8 cellular contexts compared by ENCODE assay signal in genomic region chr5:64166201-64166959, GRCh38. TPM values are rescaled to one million over a fixed set of nuclear protein-coding genes. Genes with fewer than 3 reads are reported as not detected.
DNase-seq lines count a peak whose midpoint lies in the region; ATAC-seq, FAIRE-seq and TF ChIP-seq lines count a peak whose summit lies in the region.

No MANE protein-coding gene starts in this region.

- H2BK5ac ChIP-seq in mesenchymal stem cell (ENCODE audit: low read depth, low read length, poor library complexity, severe bottlenecking) = no peak overlapping the region

- peak overlapping the region; percentile 44 for H3K9ac ChIP-seq in mesenchymal stem cell (ENCODE audit: low read length)

- H3K4me2 ChIP-seq in A549 (peak overlapping the region; percentile 89), mesenchymal stem cell (ENCODE audit: low read length, poor library complexity, severe bottlenecking) (peak overlapping the region; percentile 99)

- H3K14ac ChIP-seq in mesenchymal stem cell (ENCODE audit: low read length in 2 of 2) = peak overlapping the region in 1 of 2 experiments; percentile 36

- H3K27ac Mint-ChIP-seq in dendritic cell treated with granulocyte-macrophage colony-stimulating factor and Interleukin-4, amounts not matched to agents 40 ng/mL and 50 ng/mL, for 4 days = no peak overlapping the region

- no peaks in the 10 kb centered on the region for H3K9me3 Mint-ChIP-seq in dendritic cell treated with granulocyte-macrophage colony-stimulating factor and Interleukin-4, amounts not matched to agents 40 ng/mL and 50 ng/mL, for 4 days

- H3K23ac ChIP-seq in mesenchymal stem cell (ENCODE audit: low read length in 2 of 2) = no peak overlapping the region

- peak overlapping the region; percentile 67 for H2BK15ac ChIP-seq in mesenchymal stem cell (ENCODE audit: low read depth, poor library complexity, severe bottlenecking)

- H3K79me1 ChIP-seq in mesenchymal stem cell (replicated peaks; ENCODE audit: low read length, poor library complexity, severe bottlenecking) = no peaks in the 10 kb centered on the region

- peak overlapping the region; percentile 17 for H3K4me3 Mint-ChIP-seq in dendritic cell treated with granulocyte-macrophage colony-stimulating factor and Interleukin-4, amounts not matched to agents 40 ng/mL and 50 ng/mL, for 4 days

- no peaks in the 10 kb centered on the region for H3K4me1 ChIP-seq in A549
- H3K4me1 ChIP-seq in mesenchymal stem cell (ENCODE audit: control insufficient read depth, insufficient read depth, low read depth, low read length) = peaks cover 7% of the 10 kb centered on the region
- H3K4me1 ChIP-seq in uterus = no peaks in the 10 kb centered on the region

- no peak overlapping the region for H3K4ac ChIP-seq in mesenchymal stem cell (ENCODE audit: low read depth in 1 of 2, low read length in 2 of 2)

- H2BK120ac ChIP-seq in mesenchymal stem cell (ENCODE audit: low read depth, low read length) = peak overlapping the region; percentile 5

- H2AFZ ChIP-seq in mesenchymal stem cell (ENCODE audit: low read depth, low read length) = peak overlapping the region; percentile 83

- no peak for TF ChIP-seq CTCF in A549 (IDR thresholded peaks at IDR 0.05)
- no peak for TF ChIP-seq CTCF in uterus (IDR thresholded peaks at IDR 0.05)

- H3K27me3 ChIP-seq in mesenchymal stem cell (ENCODE audit: control insufficient read depth in 1 of 2, insufficient read depth in 1 of 2, low read length in 2 of 2) (peaks cover 0 to 7% of the 10 kb centered on the region in 2 experiments), uterus (no peaks in the 10 kb centered on the region)

- H4K91ac ChIP-seq in mesenchymal stem cell (ENCODE audit: low read length) = peak overlapping the region; percentile 15

- H3K4me3 ChIP-seq in A549 (peak overlapping the region; percentile 54), mesenchymal stem cell (ENCODE audit: insufficient read depth in 1 of 2, low read depth in 1 of 2, low read length in 2 of 2) (peak overlapping the region; percentile 77 to 87), uterus (peak overlapping the region; percentile 56 to 85)

- H3K27ac ChIP-seq in A549 = peak overlapping the region; percentile 21 to 69; a peak in 5 of 6 replicates
- no peak overlapping the region for H3K27ac ChIP-seq in mesenchymal stem cell (ENCODE audit: low read length, poor library complexity, severe bottlenecking)
- peak overlapping the region; percentile 82 to 90 for H3K27ac ChIP-seq in uterus

- intact Hi-C loops in dendritic cell treated with granulocyte-macrophage colony-stimulating factor and Interleukin-4, amounts not matched to agents 40 ng/mL and 50 ng/mL, for 4 days (cut with micrococcal nuclease) = no loop called here
- intact Hi-C loops in uterus (cut with DNase I; ENCODE audit: low total_unique reads) = no loop called here

- TF ChIP-seq EP300 in A549 (IDR thresholded peaks at IDR 0.05) = no peak

- TF ChIP-seq RAD21 in A549 (conservative IDR thresholded peaks at IDR 0.05 in 1 of 2, IDR thresholded peaks at IDR 0.05 in 1 of 2) = no peak

- H2AK5ac ChIP-seq in mesenchymal stem cell (ENCODE audit: low read length, severe bottlenecking) = no peak overlapping the region

- CTCF ChIA-PET in A549 (lab: Yijun Ruan, JAX) = interaction anchor here (1.2 to 1.9 kb wide), 2 partner anchors 19 to 42 kb away, joined by 4 read pairs; no protein-coding TSS in a partner anchor

- no peaks in the 10 kb centered on the region for H3K36me3 ChIP-seq in mesenchymal stem cell (ENCODE audit: control insufficient read depth in 1 of 2, insufficient read depth in 2 of 2, low read depth in 1 of 2, low read length in 2 of 2)
- no peaks in the 10 kb centered on the region for H3K36me3 ChIP-seq in uterus

- H2BK12ac ChIP-seq in mesenchymal stem cell (ENCODE audit: low read length in 2 of 2) = no peak overlapping the region

- WGBS in A549 (ENCODE audit: missing lambda C conversion rate) = 31% methylated on average over 17 of the region's 23 CpGs
- WGBS in mesenchymal stem cell = 0% methylated on average over 10 of the region's 23 CpGs

- H3K27me3 Mint-ChIP-seq in dendritic cell treated with granulocyte-macrophage colony-stimulating factor and Interleukin-4, amounts not matched to agents 40 ng/mL and 50 ng/mL, for 4 days = peaks cover 41% of the 10 kb centered on the region

- H3K18ac ChIP-seq in mesenchymal stem cell (ENCODE audit: low read depth in 1 of 2, low read length in 2 of 2) = no peak overlapping the region

- FAIRE-seq in A549 (lab: Jason Lieb, UNC) = no peak

- ATAC-seq in A549 = peak in 1 of 2 experiments; percentile 71; a peak in 4 of 6 replicates
- peak; percentile 6 for ATAC-seq in HG02840 (IDR thresholded peaks at IDR 0.05; ENCODE audit: low FRiP score, unreplicated experiment)
- ATAC-seq in GM21528 (IDR thresholded peaks at IDR 0.05; ENCODE audit: low FRiP score, unreplicated experiment) = no peak

- no peak for TF ChIP-seq POLR2A in A549 (IDR thresholded peaks at IDR 0.05; ENCODE audit: low read length)
- no peak for TF ChIP-seq POLR2A in uterus (IDR thresholded peaks at IDR 0.05)

- H4K8ac ChIP-seq in mesenchymal stem cell (ENCODE audit: low read length) = peak overlapping the region; percentile 82

- no peaks in the 10 kb centered on the region for H3K36me3 Mint-ChIP-seq in dendritic cell treated with granulocyte-macrophage colony-stimulating factor and Interleukin-4, amounts not matched to agents 40 ng/mL and 50 ng/mL, for 4 days (ENCODE audit: low read depth)

- H3K4me1 Mint-ChIP-seq in dendritic cell treated with granulocyte-macrophage colony-stimulating factor and Interleukin-4, amounts not matched to agents 40 ng/mL and 50 ng/mL, for 4 days (ENCODE audit: low read depth) = peaks cover 9% of the 10 kb centered on the region

- DNase-seq in A549 (ENCODE audit: low read depth in 1 of 2, low spot score in 1 of 2) = peak in 1 of 2 experiments; percentile 4
- DNase-seq in mesenchymal stem cell = peak; percentile 13
- peak in 1 of 2 donors; percentile 28 for DNase-seq in uterus
- DNase-seq in GOT3 (lab: John Stamatoyannopoulos, UW) = no peak
- no peak for DNase-seq in SW480 (ENCODE audit: low spot score)

- H3K9me3 ChIP-seq in A549 = no peaks in the 10 kb centered on the region
- H3K9me3 ChIP-seq in mesenchymal stem cell (ENCODE audit: control insufficient read depth, low read length) = no peaks in the 10 kb centered on the region
- H3K9me3 ChIP-seq in uterus = no peaks in the 10 kb centered on the region

- POLR2A ChIA-PET in A549 (lab: Yijun Ruan, JAX) = no interaction called here

TF ChIP-seq in A549, 52 proteins besides CTCF, POLR2A, EP300 and RAD21:
- no peak for TF ChIP-seq NPAS2 (CRISPR knock-in tag; IDR thresholded peaks at IDR 0.05; ENCODE audit: borderline replicate concordance)
- no peak for TF ChIP-seq GATA3 (IDR thresholded peaks at IDR 0.05; ENCODE audit: borderline replicate concordance)
- TF ChIP-seq, protein P1, sequence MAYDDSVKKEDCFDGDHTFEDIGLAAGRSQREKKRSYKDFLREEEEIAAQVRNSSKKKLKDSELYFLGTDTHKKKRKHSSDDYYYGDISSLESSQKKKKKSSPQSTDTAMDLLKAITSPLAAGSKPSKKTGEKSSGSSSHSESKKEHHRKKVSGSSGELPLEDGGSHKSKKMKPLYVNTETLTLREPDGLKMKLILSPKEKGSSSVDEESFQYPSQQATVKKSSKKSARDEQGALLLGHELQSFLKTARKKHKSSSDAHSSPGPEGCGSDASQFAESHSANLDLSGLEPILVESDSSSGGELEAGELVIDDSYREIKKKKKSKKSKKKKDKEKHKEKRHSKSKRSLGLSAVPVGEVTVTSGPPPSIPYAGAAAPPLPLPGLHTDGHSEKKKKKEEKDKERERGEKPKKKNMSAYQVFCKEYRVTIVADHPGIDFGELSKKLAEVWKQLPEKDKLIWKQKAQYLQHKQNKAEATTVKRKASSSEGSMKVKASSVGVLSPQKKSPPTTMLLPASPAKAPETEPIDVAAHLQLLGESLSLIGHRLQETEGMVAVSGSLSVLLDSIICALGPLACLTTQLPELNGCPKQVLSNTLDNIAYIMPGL (CRISPR knock-in tag; IDR thresholded peaks at IDR 0.05; ENCODE audit: borderline replicate concordance) = no peak
- TF ChIP-seq MAFK (IDR thresholded peaks at IDR 0.05; ENCODE audit: partially characterized antibody) = no peak

RNA-seq across cellular contexts. Expression of gene RNF180, which starts 0.7 kb away (rescaled TPM):
- polyA plus RNA-seq in A549 (2011; rRNA removed) = 0.32 and 0.50 TPM in 2 replicates
- polyA plus RNA-seq in A549 (2012; cell fraction: cytosol; rRNA removed) = 0.04 and 0.10 TPM in 2 replicates
- polyA plus RNA-seq in A549 (2012; cell fraction: nucleus; rRNA removed) = 0.05 and 0.07 TPM in 2 replicates
- polyA plus RNA-seq in A549 (2017; fragmentation: RNase III; extraction: RNeasy Plus Mini Kit Qiagen cat#74134 plus additional on column Dnase treatment) = 0.14 to 0.24 TPM (median 0.21 TPM) in 3 replicates
- polyA minus RNA-seq in A549 (2011; rRNA and poly(A)+ RNA removed) = 0.15 and 0.37 TPM in 2 replicates
- 0.84 TPM for polyA plus RNA-seq in mesenchymal stem cell (2013, experiment 1 of 2)
- polyA plus RNA-seq in mesenchymal stem cell (2013, experiment 2 of 2) = 0.96 TPM
- total RNA-seq in uterus = 10 to 100 TPM; 18.8 to 45.4 (median 30.9) TPM
